Comparison of ENCODE assay signal across 23 cellular contexts in the genomic region with DNA sequence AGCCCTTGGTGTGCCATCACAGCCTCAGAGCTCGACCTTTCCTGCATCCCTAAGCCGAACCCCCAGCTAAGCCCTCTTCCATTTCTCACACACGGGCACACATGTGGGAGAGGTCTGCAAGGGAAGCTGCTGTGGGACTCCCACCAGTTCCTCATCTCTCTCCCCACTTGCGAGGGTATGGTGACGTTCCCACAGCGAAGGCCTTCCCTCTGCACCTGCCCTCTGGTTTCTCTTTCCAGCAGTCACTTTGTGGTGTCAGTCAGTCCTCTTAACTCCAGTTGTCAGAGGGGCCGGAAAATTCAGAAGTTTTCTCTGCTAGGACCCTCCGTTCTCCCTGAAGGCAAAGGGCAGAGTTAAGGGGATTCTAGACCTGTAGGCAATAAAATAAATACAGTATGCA. TPM values are rescaled to one million over a fixed set of nuclear protein-coding genes. Genes with fewer than 3 reads are reported as not detected.
DNase-seq lines count a peak whose midpoint lies in the region; ATAC-seq and TF ChIP-seq lines count a peak whose summit lies in the region.
"Had no signal": no experiment of that assay in that cellular context is flagged by ENCODE, and none has a peak within 500 bp of the region (broad histone marks: within the 10 kb centered on the region; RNA-seq: fewer than 3 reads in every experiment).

No MANE protein-coding gene starts in this region.

- DNase-seq in activated CD8-positive, alpha-beta T cell treated with anti-CD3 and anti-CD28 coated beads, Interleukin-2, amount 10 ng/mL, durations not matched to agents 7 days and 5 days, result no peak
- peak; percentile 49 for DNase-seq in sciatic nerve (ENCODE audit: low spot score)
- DNase-seq: activated CD4-positive, alpha-beta T cell treated with anti-CD3 and anti-CD28 coated beads for 4 hours; activated CD8-positive, alpha-beta memory T cell treated with anti-CD3 and anti-CD28 coated beads, Interleukin-2, amount 50 U/mL, for 48 hours; activated naive CD4-positive, alpha-beta T cell; AML-193; Calu3; colonic mucosa; HCEC 1CT; head of caudate nucleus; left ventricle myocardium superior; mucosa of descending colon; NCI-H1436 treated with DMSO at 0.1 percent for 48 hours; NCI-H748 treated with DMSO at 0.1 percent for 48 hours; PC-3; trophoblast cell had no signal

- H3K79me2 ChIP-seq in DOHH2 (ENCODE audit: control insufficient read depth, low read length), result peaks cover 76% of the 10 kb centered on the region

- peak overlapping the region; percentile 35 to 94 (median 44); a peak in 20 of 22 replicates for H3K4me2 ChIP-seq in BLaER1 treated with 17β-estradiol and CSF1 and Interleukin-3, amounts not matched to agents 10 nM and 100 nM
- H3K4me2 ChIP-seq in DOHH2 (ENCODE audit: low read length), result peak overlapping the region; percentile 100

- H3K36me3 Mint-ChIP-seq in activated CD8-positive, alpha-beta T cell treated with anti-CD3 and anti-CD28 coated beads, Interleukin-2, amount 10 ng/mL, durations not matched to agents 7 days and 5 days (ENCODE audit: low read depth), result peaks cover 52% of the 10 kb centered on the region

- intact Hi-C loops in sciatic nerve (cut with DNase I), result no loop called here

- ATAC-seq in activated CD8-positive, alpha-beta T cell treated with anti-CD3 and anti-CD28 coated beads, Interleukin-2, amount 10 ng/mL, durations not matched to agents 7 days and 5 days, result no peak
- ATAC-seq in sciatic nerve (no peak), GM19467 (IDR thresholded peaks at IDR 0.05; ENCODE audit: unreplicated experiment) (no peak), HG03135 (IDR thresholded peaks at IDR 0.05; ENCODE audit: unreplicated experiment) (no peak)
- no peak for ATAC-seq in activated CD4-positive, CD25-positive, alpha-beta regulatory T cell treated with anti-CD3 and anti-CD28 coated beads, Interleukin-2, amount 50 U/mL, for 24 hours
- ATAC-seq: HepG2, left ventricle myocardium superior, mucosa of descending colon, PC-3 had no signal

- peaks cover 63% of the 10 kb centered on the region for H3F3A ChIP-seq in DOHH2 (ENCODE audit: control insufficient read depth, insufficient read depth)

- no peaks in the 10 kb centered on the region for H3K9me2 ChIP-seq in DOHH2 (replicated peaks; ENCODE audit: control insufficient read depth, low read length)

- no peak overlapping the region for H3K4me3 Mint-ChIP-seq in activated CD8-positive, alpha-beta T cell treated with anti-CD3 and anti-CD28 coated beads, Interleukin-2, amount 10 ng/mL, durations not matched to agents 7 days and 5 days

- H3K4me1 Mint-ChIP-seq in activated CD8-positive, alpha-beta T cell treated with anti-CD3 and anti-CD28 coated beads, Interleukin-2, amount 10 ng/mL, durations not matched to agents 7 days and 5 days (ENCODE audit: low read depth), result peaks cover 35% of the 10 kb centered on the region

- no peaks in the 10 kb centered on the region for H3K27me3 ChIP-seq in BLaER1 treated with 17β-estradiol and CSF1 and Interleukin-3, amounts not matched to agents 10 nM and 100 nM
- H3K27me3 ChIP-seq in DOHH2 (ENCODE audit: control insufficient read depth, low read length), result no peaks in the 10 kb centered on the region
- H3K27me3 ChIP-seq: colonic mucosa, SJSA1 had no signal

- H3K27me3 Mint-ChIP-seq in activated CD8-positive, alpha-beta T cell treated with anti-CD3 and anti-CD28 coated beads, Interleukin-2, amount 10 ng/mL, durations not matched to agents 7 days and 5 days (ENCODE audit: low read depth), result no peaks in the 10 kb centered on the region

- POLR2A ChIA-PET in activated CD8-positive, alpha-beta T cell treated with anti-CD3 and anti-CD28 coated beads, Interleukin-2, amount 10 ng/mL, durations not matched to agents 7 days and 5 days (lab: Charles Lee), result no interaction called here

- H3K9me3 Mint-ChIP-seq in activated CD8-positive, alpha-beta T cell treated with anti-CD3 and anti-CD28 coated beads, Interleukin-2, amount 10 ng/mL, durations not matched to agents 7 days and 5 days (ENCODE audit: insufficient read depth), result no peaks in the 10 kb centered on the region

- peak overlapping the region in 6 of 11 experiments; percentile 0 to 34 (median 6); a peak in 2 of 22 replicates for H3K27ac ChIP-seq in BLaER1 treated with 17β-estradiol and CSF1 and Interleukin-3, amounts not matched to agents 10 nM and 100 nM
- peak overlapping the region; percentile 97 for H3K27ac ChIP-seq in DOHH2 (ENCODE audit: low read depth, low read length)
- H3K27ac ChIP-seq: colonic mucosa, SJSA1 had no signal

- no peaks in the 10 kb centered on the region for H3K9me3 ChIP-seq in BLaER1 treated with 17β-estradiol and CSF1 and Interleukin-3, amounts not matched to agents 10 nM and 100 nM (replicated peaks in 1 of 11)
- no peaks in the 10 kb centered on the region for H3K9me3 ChIP-seq in DOHH2 (ENCODE audit: control insufficient read depth, insufficient read depth, low read length)
- H3K9me3 ChIP-seq: colonic mucosa, mucosa of descending colon, SJSA1 had no signal

- H4K20me1 ChIP-seq in BLaER1 treated with 17β-estradiol and CSF1 and Interleukin-3, amounts not matched to agents 10 nM and 100 nM, result peaks cover 0 to 18% (median 0%) of the 10 kb centered on the region in 11 experiments; a peak in 2 of 22 replicates
- no peaks in the 10 kb centered on the region for H4K20me1 ChIP-seq in DOHH2 (ENCODE audit: control insufficient read depth, insufficient read depth, low read depth, low read length)

- CTCF ChIA-PET in activated CD8-positive, alpha-beta T cell treated with anti-CD3 and anti-CD28 coated beads, Interleukin-2, amount 10 ng/mL, durations not matched to agents 7 days and 5 days (lab: Charles Lee), result no interaction called here

- H3K27ac Mint-ChIP-seq in activated CD8-positive, alpha-beta T cell treated with anti-CD3 and anti-CD28 coated beads, Interleukin-2, amount 10 ng/mL, durations not matched to agents 7 days and 5 days, result peak overlapping the region; percentile 82

- TF ChIP-seq CTCF in DOHH2 (IDR thresholded peaks at IDR 0.05; ENCODE audit: low read depth, low read length, poor library complexity, severe bottlenecking), result no peak

- H3K4me1 ChIP-seq in BLaER1 treated with 17β-estradiol and CSF1 and Interleukin-3, amounts not matched to agents 10 nM and 100 nM, result peaks cover 37 to 68% (median 49%) of the 10 kb centered on the region in 10 experiments
- peaks cover 94% of the 10 kb centered on the region for H3K4me1 ChIP-seq in DOHH2 (ENCODE audit: control insufficient read depth, low read length)
- H3K4me1 ChIP-seq: colonic mucosa had no signal

- peak overlapping the region in 1 of 11 experiments; percentile 21; a peak in 2 of 22 replicates for H3K9ac ChIP-seq in BLaER1 treated with 17β-estradiol and CSF1 and Interleukin-3, amounts not matched to agents 10 nM and 100 nM

- H3K36me3 ChIP-seq in BLaER1 treated with 17β-estradiol and CSF1 and Interleukin-3, amounts not matched to agents 10 nM and 100 nM, result peaks cover 37 to 63% (median 47%) of the 10 kb centered on the region in 11 experiments
- H3K36me3 ChIP-seq in DOHH2 (ENCODE audit: control insufficient read depth, low read length), result peaks cover 84% of the 10 kb centered on the region

- no peak overlapping the region for H3K4me3 ChIP-seq in BLaER1 treated with 17β-estradiol and CSF1 and Interleukin-3, amounts not matched to agents 10 nM and 100 nM
- H3K4me3 ChIP-seq in DOHH2 (ENCODE audit: low read length), result peak overlapping the region; percentile 67
- H3K4me3 ChIP-seq: colonic mucosa, mucosa of descending colon, SJSA1 had no signal

RNA-seq across cellular contexts. Expression of gene STK40, which starts 5.5 kb away (rescaled TPM):
- 10 to 100 TPM; 69.7 to 72.4 TPM for total RNA-seq in activated CD8-positive, alpha-beta T cell treated with anti-CD3 and anti-CD28 coated beads, Interleukin-2, amount 10 ng/mL, durations not matched to agents 7 days and 5 days
- total RNA-seq in sciatic nerve, result 47.2 TPM

RNA-seq across cellular contexts. Expression of gene LSM10, which starts 6.4 kb away (rescaled TPM):
- 10 to 100 TPM; 44.7 to 47.5 TPM for total RNA-seq in activated CD8-positive, alpha-beta T cell treated with anti-CD3 and anti-CD28 coated beads, Interleukin-2, amount 10 ng/mL, durations not matched to agents 7 days and 5 days
- 27.7 TPM for total RNA-seq in sciatic nerve

RNA-seq across cellular contexts. Expression of gene OSCP1, which starts 59.0 kb away (rescaled TPM):
- 1 to 10 TPM in 1 of 2 experiments, under 1 TPM in 1; 0.66 to 1.9 TPM for total RNA-seq in activated CD8-positive, alpha-beta T cell treated with anti-CD3 and anti-CD28 coated beads, Interleukin-2, amount 10 ng/mL, durations not matched to agents 7 days and 5 days
- total RNA-seq in sciatic nerve, result 9.8 TPM
